Comparison of ENCODE assay signal across 19 cellular contexts in genomic region chr1:213464786-213465460, GRCh38.
"Had no signal": no experiment of that assay in that cellular context is flagged by ENCODE, and none has a peak within 500 bp of the region (broad histone marks: within the 10 kb centered on the region; RNA-seq: fewer than 3 reads in every experiment).

No MANE protein-coding gene starts in this region.

- ATAC-seq: activated T-cell treated with anti-CD3 and anti-CD28 coated beads, Interleukin-2, amount 50 U/mL, for 4 hours; body of pancreas; gastroesophageal sphincter; heart right ventricle; naive thymus-derived CD4-positive, alpha-beta T cell; sciatic nerve; stimulated activated effector memory CD8-positive, alpha-beta T cell treated with anti-CD3 and anti-CD28 coated beads, Interleukin-12 subunit alpha, Interleukin-12 subunit beta, amount 100 ng/mL, for 72 hours had no signal

- H3K27ac ChIP-seq: body of pancreas, colonic mucosa, gastroesophageal sphincter, heart right ventricle, testis, upper lobe of left lung, VCaP had no signal

- DNase-seq: activated CD4-positive, alpha-beta T cell treated with anti-CD3 and anti-CD28 coated beads, Interleukin-2, amount 50 U/mL, for 1 hour; activated CD4-positive, CD25-positive, alpha-beta regulatory T cell treated with anti-CD3 and anti-CD28 coated beads, Interleukin-2, amount 50 U/mL, for 72 hours; activated CD8-positive, alpha-beta memory T cell treated with anti-CD3 and anti-CD28 coated beads, Interleukin-2, amount 50 U/mL, for 4 hours; activated naive CD4-positive, alpha-beta T cell treated with anti-CD3 and anti-CD28 coated beads for 36 hours; activated T-cell treated with anti-CD3 and anti-CD28 coated beads, Interleukin-2, amount 50 U/mL, for 4 hours; body of pancreas; colonic mucosa; endodermal cell; erythroblast; heart right ventricle; mesendoderm; naive thymus-derived CD4-positive, alpha-beta T cell; stimulated activated CD4-positive, alpha-beta T cell treated with anti-CD3 and anti-CD28 coated beads, Interleukin-4, amount 100 ng/mL, for 24 hours; testis; upper lobe of left lung had no signal

- H3K27me3 ChIP-seq: body of pancreas, colonic mucosa, gastroesophageal sphincter, testis, upper lobe of left lung had no signal

- H3K36me3 ChIP-seq: colonic mucosa, gastroesophageal sphincter, heart right ventricle, upper lobe of left lung had no signal

- H3K4me3 ChIP-seq: body of pancreas, colonic mucosa, gastroesophageal sphincter, heart right ventricle, testis, upper lobe of left lung had no signal

- H3K4me1 ChIP-seq: body of pancreas, colonic mucosa, gastroesophageal sphincter, heart right ventricle, testis, upper lobe of left lung had no signal

- H3K9me3 ChIP-seq: body of pancreas, colonic mucosa, gastroesophageal sphincter, testis, upper lobe of left lung had no signal
